In genomic region chr21:33542640-33543504, GRCh38 we compare ENCODE assay signal across 8 cellular contexts. TPM values are rescaled to one million over a fixed set of nuclear protein-coding genes. Genes with fewer than 3 reads are reported as not detected.
DNase-seq lines count a peak whose midpoint lies in the region; ATAC-seq lines count a peak whose summit lies in the region.

Gene SON, plus strand, starts transcription at chr21:33543038. Its CDS starts 55 bp downstream, at chr21:33543093.

- H3K9me3 ChIP-seq in BLaER1 treated with 17β-estradiol and CSF1 and Interleukin-3, amounts not matched to agents 10 nM and 100 nM (replicated peaks in 1 of 11) = no peaks in the 10 kb centered on the region

- intact Hi-C loops in left colon (cut with DNase I, micrococcal nuclease) = no loop called here

- H3K4me2 ChIP-seq in BLaER1 treated with 17β-estradiol and CSF1 and Interleukin-3, amounts not matched to agents 10 nM and 100 nM = peak within 1 kb of the TSS; percentile 85 to 97 (median 94)

- H3K4me3 ChIP-seq in BLaER1 treated with 17β-estradiol and CSF1 and Interleukin-3, amounts not matched to agents 10 nM and 100 nM = peak within 1 kb of the TSS; percentile 73 to 90 (median 82)

- H3K4me1 ChIP-seq in BLaER1 treated with 17β-estradiol and CSF1 and Interleukin-3, amounts not matched to agents 10 nM and 100 nM = peaks cover 20 to 44% (median 34%) of the 10 kb centered on the region in 10 experiments

- H4K20me1 ChIP-seq in BLaER1 treated with 17β-estradiol and CSF1 and Interleukin-3, amounts not matched to agents 10 nM and 100 nM = peaks cover 46 to 48% (median 47%) of the 10 kb centered on the region in 11 experiments

- ATAC-seq in GM19351 (IDR thresholded peaks at IDR 0.05; ENCODE audit: unreplicated experiment) = peak; percentile 92
- ATAC-seq in HG03521 (IDR thresholded peaks at IDR 0.05; ENCODE audit: unreplicated experiment) = peak; percentile 89
- ATAC-seq in left colon = peak; percentile 90

- no peaks in the 10 kb centered on the region for H3K27me3 ChIP-seq in BLaER1 treated with 17β-estradiol and CSF1 and Interleukin-3, amounts not matched to agents 10 nM and 100 nM

- H3K27ac ChIP-seq in BLaER1 treated with 17β-estradiol and CSF1 and Interleukin-3, amounts not matched to agents 10 nM and 100 nM = peak within 1 kb of the TSS; percentile 98 to 100 (median 99)

- peak within 1 kb of the TSS; percentile 95 to 100 (median 98) for H3K9ac ChIP-seq in BLaER1 treated with 17β-estradiol and CSF1 and Interleukin-3, amounts not matched to agents 10 nM and 100 nM

- peaks cover 34 to 51% (median 36%) of the 10 kb centered on the region in 11 experiments for H3K36me3 ChIP-seq in BLaER1 treated with 17β-estradiol and CSF1 and Interleukin-3, amounts not matched to agents 10 nM and 100 nM

- DNase-seq in NCI-H748 (lab: John Stamatoyannopoulos, UW; ENCODE audit: unreplicated experiment) = peak; percentile 98
- peak; percentile 97 for DNase-seq in activated CD4-positive, alpha-beta T cell treated with anti-CD3 and anti-CD28 coated beads, Interleukin-2, amount 50 U/mL, for 1 hour
- peak; percentile 88 for DNase-seq in cortex of kidney (lab: John Stamatoyannopoulos, UW)
- peak; percentile 97 to 99 for DNase-seq in left colon
- peak; percentile 99 for DNase-seq in stimulated activated CD4-positive, alpha-beta T cell treated with anti-CD3 and anti-CD28 coated beads, Interleukin-1b, Interleukin-23, amount 100 ng/mL, for 48 hours

RNA-seq across cellular contexts. Expression of gene SON, which starts in this region (rescaled TPM):
- total RNA-seq in left colon = 100 to 1,000 TPM; 202 to 213 TPM

Comparison
In these comparisons a context has a peak if more than half of its experiments do, and no peak if none do; other contexts are left out.
1. Peak in every context shown above with its lines: DNase-seq, ATAC-seq, H3K4me3 ChIP-seq and H3K27ac ChIP-seq.